13 cellular contexts compared by ENCODE assay signal in the genomic region with DNA sequence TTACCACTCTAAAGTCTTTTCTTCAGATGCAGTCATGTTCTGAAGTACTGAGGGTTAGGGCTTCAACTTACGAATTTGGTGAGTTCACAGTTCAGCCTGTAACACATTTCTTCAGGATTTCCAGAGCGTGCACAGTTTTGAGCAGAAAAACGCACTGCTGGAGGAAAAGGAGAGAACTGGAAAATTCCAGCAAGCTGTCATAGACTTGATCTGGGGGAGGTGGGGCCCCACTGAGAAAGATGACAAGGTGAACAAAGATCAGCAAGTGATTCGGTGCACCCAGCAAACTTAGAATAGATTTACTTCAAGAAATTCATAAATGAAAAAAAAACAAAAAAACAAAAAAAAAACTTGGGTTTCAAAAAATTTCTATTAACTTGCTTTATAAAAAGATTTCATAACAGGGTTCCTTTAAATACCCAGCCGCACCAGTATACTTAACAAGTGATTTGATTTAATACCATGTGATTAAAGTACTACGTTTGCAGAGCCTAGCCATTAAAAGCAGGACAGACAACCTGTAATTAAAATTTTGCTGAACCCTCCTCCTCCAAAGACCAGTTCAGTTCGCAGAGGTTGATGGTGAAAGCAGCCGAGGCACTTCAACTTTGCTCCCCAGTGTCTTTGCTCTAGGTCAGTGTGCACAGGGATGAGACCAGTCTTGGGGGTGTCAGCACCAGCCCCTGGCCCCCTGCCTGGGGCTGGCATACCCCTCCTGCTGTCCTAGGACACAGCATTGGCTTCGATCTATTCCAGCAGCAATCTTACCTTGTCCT. TPM values are rescaled to one million over a fixed set of nuclear protein-coding genes. Genes with fewer than 3 reads are reported as not detected.
DNase-seq lines count a peak whose midpoint lies in the region; ATAC-seq and TF ChIP-seq lines count a peak whose summit lies in the region.
"Had no signal": no experiment of that assay in that cellular context is flagged by ENCODE, and none has a peak within 500 bp of the region (broad histone marks: within the 10 kb centered on the region; RNA-seq: fewer than 3 reads in every experiment).

No MANE protein-coding gene starts in this region.

- H2AFZ ChIP-seq in IMR-90 (replicated peaks; ENCODE audit: low read length, poor library complexity) (no peak overlapping the region), MM.1S (ENCODE audit: low read length) (no peak overlapping the region)

- in situ Hi-C loops in IMR-90 (cut with MboI; ENCODE audit: low sequenced_read_pairs), result no loop called here

- H2BK20ac ChIP-seq in IMR-90 (ENCODE audit: low read depth, low read length), result no peak overlapping the region

- ATAC-seq in IMR-90 (ENCODE audit: low read depth) (no peak), left lobe of liver (peak; percentile 54)
- ATAC-seq: Right ventricle myocardium inferior had no signal

- POLR2A ChIA-PET in IMR-90 (lab: Charles Lee; ENCODE audit: unreplicated experiment), result no interaction called here

- TF ChIP-seq RAD21 in IMR-90 (IDR thresholded peaks at IDR 0.05; ENCODE audit: low read length), result no peak

- H2BK5ac ChIP-seq in IMR-90 (ENCODE audit: low read depth, low read length, poor library complexity, severe bottlenecking), result no peak overlapping the region

- no peak overlapping the region for H2BK120ac ChIP-seq in IMR-90 (ENCODE audit: low read depth, low read length)

- H4K20me1 ChIP-seq in IMR-90 (ENCODE audit: insufficient read depth, low read length) (peaks cover 93% of the 10 kb centered on the region), MM.1S (ENCODE audit: insufficient read depth, low read length) (no peaks in the 10 kb centered on the region)

- no peak overlapping the region for H2AK9ac ChIP-seq in IMR-90 (replicated peaks; ENCODE audit: low read depth, low read length, poor library complexity)

- H3K4me1 ChIP-seq in IMR-90 (ENCODE audit: control insufficient read depth, insufficient read depth, low read length) (peaks cover 16% of the 10 kb centered on the region), spleen (peaks cover 0 to 16% (median 7%) of the 10 kb centered on the region in 6 donors), MM.1S (ENCODE audit: low read length) (no peaks in the 10 kb centered on the region)
- H3K4me1 ChIP-seq: Peyer's patch had no signal

- no peak overlapping the region for H4K5ac ChIP-seq in IMR-90 (ENCODE audit: low read depth, low read length)

- no TSS peak for BruUV-seq in IMR-90 (replicated peaks; lab: Mats Ljungman, UMichigan)

- H3F3A ChIP-seq in MM.1S (ENCODE audit: insufficient read depth, low read length), result no peaks in the 10 kb centered on the region

- TF ChIP-seq CTCF in IMR-90 (conservative IDR thresholded peaks at IDR 0.05; ENCODE audit: low read depth, low read length) (no peak), spleen (IDR thresholded peaks at IDR 0.05 in 8 of 11, conservative IDR thresholded peaks at IDR 0.05 in 3 of 11) (no peak), MM.1S (IDR thresholded peaks at IDR 0.05; ENCODE audit: low read length) (no peak)

- H3K4me2 ChIP-seq in IMR-90 (ENCODE audit: low read depth, low read length) (no peak overlapping the region), MM.1S (ENCODE audit: low read depth, low read length) (no peak overlapping the region)

- no peak overlapping the region for H3K56ac ChIP-seq in IMR-90 (ENCODE audit: extremely low read depth, insufficient read depth, low read length)

- no peaks in the 10 kb centered on the region for H3K9me2 ChIP-seq in MM.1S (replicated peaks; ENCODE audit: insufficient read depth, low read length)

- TF ChIP-seq POLR2A in IMR-90 (IDR thresholded peaks at IDR 0.05; ENCODE audit: low read depth, low read length), result no peak
- TF ChIP-seq POLR2A in spleen (IDR thresholded peaks at IDR 0.05), result no peak

- intact Hi-C loops in IMR-90 (cut with micrococcal nuclease), result no loop called here
- intact Hi-C loops in spleen (cut with DNase I; ENCODE audit: low total_unique reads), result no loop called here

- H3K79me1 ChIP-seq in IMR-90 (ENCODE audit: low read depth in 1 of 2, low read length in 2 of 2), result peaks cover 56 to 95% of the 10 kb centered on the region in 2 experiments

- H2BK15ac ChIP-seq in IMR-90 (ENCODE audit: low read depth, low read length), result no peak overlapping the region

- H3K27me3 ChIP-seq in IMR-90 (ENCODE audit: control insufficient read depth, insufficient read depth, low read length), result no peaks in the 10 kb centered on the region
- no peaks in the 10 kb centered on the region for H3K27me3 ChIP-seq in spleen (replicated peaks in 1 of 7)
- no peaks in the 10 kb centered on the region for H3K27me3 ChIP-seq in MM.1S (replicated peaks; ENCODE audit: insufficient read depth, low read length)
- H3K27me3 ChIP-seq: Peyer's patch had no signal

- DNase-seq in IMR-90 (no peak), NCI-H2227 (lab: John Stamatoyannopoulos, UW; ENCODE audit: unreplicated experiment) (peak; percentile 34), left lobe of liver (ENCODE audit: low spot score) (peak; percentile 65), spleen (peak; percentile 36), MM.1S (no peak), amygdala (lab: John Stamatoyannopoulos, UW) (no peak), COLO668 (lab: John Stamatoyannopoulos, UW; ENCODE audit: unreplicated experiment) (no peak)
- DNase-seq in NK-92 treated with Interleukin-12 subunit alpha and Interleukin-12 subunit beta, amount 100 ng/mL, for 24 hours (lab: John Stamatoyannopoulos, UW), result no peak
- DNase-seq: H7, Peyer's patch had no signal

- H3K79me2 ChIP-seq in MM.1S (ENCODE audit: low read length), result no peaks in the 10 kb centered on the region

- H4K8ac ChIP-seq in IMR-90 (ENCODE audit: low read depth in 2 of 2, low read length in 2 of 2), result no peak overlapping the region

- H3K9me3 ChIP-seq in IMR-90 (ENCODE audit: control insufficient read depth, insufficient read depth, low read length), result no peaks in the 10 kb centered on the region
- peaks cover 0 to 4% (median 0%) of the 10 kb centered on the region in 8 donors for H3K9me3 ChIP-seq in spleen
- no peaks in the 10 kb centered on the region for H3K9me3 ChIP-seq in MM.1S (replicated peaks; ENCODE audit: insufficient read depth, low read length)
- H3K9me3 ChIP-seq: Peyer's patch had no signal

- H3K9me1 ChIP-seq in IMR-90 (ENCODE audit: insufficient read depth, low read length), result peaks cover 51% of the 10 kb centered on the region

- H3K27ac ChIP-seq in IMR-90 (ENCODE audit: insufficient read depth, low read length) (no peak overlapping the region), spleen (no peak overlapping the region), MM.1S (ENCODE audit: low read length) (no peak overlapping the region)
- H3K27ac ChIP-seq: C4-2B, Peyer's patch, SK-N-MC had no signal

- H3K23ac ChIP-seq in IMR-90 (ENCODE audit: low read depth, low read length), result 0 out of 2 replicates have a peak overlapping the region, but pooled peaks have one; percentile 71

- dilution Hi-C loops in IMR-90 (cut with HindIII; ENCODE audit: low sequenced_read_pairs, unreplicated experiment), result no loop called here

- H3K4ac ChIP-seq in IMR-90 (ENCODE audit: low read depth, low read length), result no peak overlapping the region

- H3K18ac ChIP-seq in IMR-90 (ENCODE audit: low read depth, low read length), result no peak overlapping the region

- 0 out of 2 replicates have a peak overlapping the region, but pooled peaks have one; percentile 8 for H3K14ac ChIP-seq in IMR-90 (replicated peaks; ENCODE audit: low read depth, low read length)

- no peak overlapping the region for H3K4me3 ChIP-seq in IMR-90 (ENCODE audit: insufficient read depth, low read depth, low read length)
- no peak overlapping the region for H3K4me3 ChIP-seq in spleen
- no peak overlapping the region for H3K4me3 ChIP-seq in MM.1S (ENCODE audit: low read length)
- H3K4me3 ChIP-seq: Peyer's patch, SK-N-MC had no signal

- H3K36me3 ChIP-seq in IMR-90 (ENCODE audit: control insufficient read depth, insufficient read depth, low read length) (no peaks in the 10 kb centered on the region), spleen (no peaks in the 10 kb centered on the region), MM.1S (replicated peaks; ENCODE audit: insufficient read depth, low read length) (no peaks in the 10 kb centered on the region)
- H3K36me3 ChIP-seq: Peyer's patch had no signal

- whole genome bisulfite sequencing in IMR-90 (ENCODE audit: extremely low coverage in 2 of 2, insufficient read length in 1 of 2), 2 experiments, result 96% methylated on average over 4 of the region's 9 CpGs; no CpG with 5 or more reads in 1 of the 2 experiments
- WGBS in spleen, 5 donors, result 84 to 96% (median 91%) methylated on average over 9 of the region's 9 CpGs

- H4K91ac ChIP-seq in IMR-90 (ENCODE audit: insufficient read depth, low read depth, low read length), result no peak overlapping the region

- CTCF ChIA-PET in IMR-90 (lab: Yijun Ruan, JAX), result no interaction called here

- H2AK5ac ChIP-seq in IMR-90 (ENCODE audit: low read depth, low read length), result no peak overlapping the region

- no peak overlapping the region for H3K9ac ChIP-seq in IMR-90 (ENCODE audit: low read depth, low read length)
- H3K9ac ChIP-seq in MM.1S (ENCODE audit: low read length), result no peak overlapping the region

TF ChIP-seq in IMR-90, 13 proteins besides CTCF, POLR2A, EP300 and RAD21:
- TF ChIP-seq MAZ (IDR thresholded peaks at IDR 0.05; ENCODE audit: borderline replicate concordance, low read depth, low read length), result no peak
- no peak for TF ChIP-seq FOS (IDR thresholded peaks at IDR 0.05; ENCODE audit: low read depth, low read length)
- no peak for TF ChIP-seq MAFK (IDR thresholded peaks at IDR 0.05; ENCODE audit: low read depth, low read length)
- no peak for TF ChIP-seq BHLHE40 (IDR thresholded peaks at IDR 0.05; ENCODE audit: low read depth, low read length)
- TF ChIP-seq CEBPB (IDR thresholded peaks at IDR 0.05; ENCODE audit: low read depth, low read length), result no peak
- TF ChIP-seq MXI1 (IDR thresholded peaks at IDR 0.05; ENCODE audit: borderline replicate concordance, low read depth, low read length), result no peak
- TF ChIP-seq, protein P1, sequence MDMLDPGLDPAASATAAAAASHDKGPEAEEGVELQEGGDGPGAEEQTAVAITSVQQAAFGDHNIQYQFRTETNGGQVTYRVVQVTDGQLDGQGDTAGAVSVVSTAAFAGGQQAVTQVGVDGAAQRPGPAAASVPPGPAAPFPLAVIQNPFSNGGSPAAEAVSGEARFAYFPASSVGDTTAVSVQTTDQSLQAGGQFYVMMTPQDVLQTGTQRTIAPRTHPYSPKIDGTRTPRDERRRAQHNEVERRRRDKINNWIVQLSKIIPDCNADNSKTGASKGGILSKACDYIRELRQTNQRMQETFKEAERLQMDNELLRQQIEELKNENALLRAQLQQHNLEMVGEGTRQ (IDR thresholded peaks at IDR 0.05; ENCODE audit: low read depth, low read length), result no peak
- no peak for TF ChIP-seq NFE2L2 (IDR thresholded peaks at IDR 0.05; ENCODE audit: low read depth, low read length)
- no peak for TF ChIP-seq RCOR1 (IDR thresholded peaks at IDR 0.05; ENCODE audit: insufficient replicate concordance, low read length)

RNA-seq across cellular contexts. Expression of a gene that starts 30.5 kb away (rescaled TPM):
- total RNA-seq in IMR-90 (2012; rRNA removed) (25.1 and 27.5 TPM in 2 replicates), left lobe of liver (74.4 TPM), spleen (10 to 100 TPM; 14.3 to 39.2 (median 21.6) TPM)
- polyA plus RNA-seq in IMR-90 (2012; rRNA removed) (57.0 and 58.4 TPM in 2 replicates), spleen (10 to 100 TPM in 1 of 3 donors, 1 to 10 TPM in 2; 5.2 to 13.9 (median 7.1) TPM)
- polyA plus RNA-seq in IMR-90 (2012; cell fraction: cytosol; rRNA removed), result 28.8 and 51.0 TPM in 2 replicates
- polyA plus RNA-seq in IMR-90 (2012; cell fraction: nucleus; rRNA removed; ENCODE audit: low replicate concordance), result 139 and 218 TPM in 2 replicates

Comparison
In these comparisons a context has a peak if more than half of its experiments do, and no peak if none do; other contexts are left out.
1. DNase-seq: peak in NCI-H2227 (single experiment), left lobe of liver (single experiment) and spleen (single experiment); none in IMR-90 (single experiment), MM.1S (single experiment), amygdala (0 of 56), COLO668 (single experiment) and NK-92 treated with Interleukin-12 subunit alpha and Interleukin-12 subunit beta, amount 100 ng/mL, for 24 hours (single experiment).